Comparison of ENCODE assay signal across 25 cellular contexts in the genomic region with DNA sequence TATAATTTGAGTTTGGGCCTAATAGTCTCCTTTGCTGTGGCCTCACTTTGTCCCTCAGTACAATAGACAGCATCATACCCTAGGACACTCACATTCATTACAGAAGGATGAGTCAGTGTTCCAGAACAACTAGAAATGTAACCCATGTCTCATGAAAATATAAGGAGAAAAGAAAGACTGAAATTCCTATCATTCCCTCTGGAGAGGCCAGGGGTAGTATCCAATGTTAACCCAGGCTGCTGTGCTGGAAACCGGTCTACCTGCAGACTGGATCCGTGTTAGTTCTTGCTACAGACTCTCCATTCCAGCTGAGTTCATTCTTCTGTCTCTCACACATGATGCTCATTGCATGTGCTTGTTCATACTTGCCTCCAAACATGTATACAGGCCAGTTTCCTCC.
DNase-seq lines count a peak whose midpoint lies in the region; ATAC-seq and TF ChIP-seq lines count a peak whose summit lies in the region.
"Had no signal": no experiment of that assay in that cellular context is flagged by ENCODE, and none has a peak within 500 bp of the region (broad histone marks: within the 10 kb centered on the region; RNA-seq: fewer than 3 reads in every experiment).

No MANE protein-coding gene starts in this region.

- ATAC-seq in PC-3 (peak; percentile 75), HG02852 (IDR thresholded peaks at IDR 0.05; ENCODE audit: unreplicated experiment) (no peak)
- ATAC-seq: GM12878, natural killer cell, pancreas, sciatic nerve had no signal

- no peaks in the 10 kb centered on the region for H3K36me3 ChIP-seq in PC-3 (ENCODE audit: low read depth, low read length)
- H3K36me3 ChIP-seq in esophagus muscularis mucosa = no peaks in the 10 kb centered on the region
- no peaks in the 10 kb centered on the region for H3K36me3 ChIP-seq in sigmoid colon
- H3K36me3 ChIP-seq: BLaER1, HAP-1, pancreas, stomach, upper lobe of left lung had no signal

- H3K79me2 ChIP-seq in PC-3 (ENCODE audit: low read length) = no peaks in the 10 kb centered on the region

- no peak overlapping the region for H3K9ac ChIP-seq in PC-3 (ENCODE audit: low read length)
- H3K9ac ChIP-seq: BLaER1 had no signal

- peak overlapping the region; percentile 9; the same call in 1 of the 2 replicates for H3K4me2 ChIP-seq in PC-3 (ENCODE audit: low read length)
- H3K4me2 ChIP-seq: BLaER1 had no signal

- intact Hi-C loops in PC-3 (cut with micrococcal nuclease) (no loop called here), esophagus muscularis mucosa (cut with DNase I) (no loop called here), sigmoid colon (cut with DNase I) (no loop called here)

- DNase-seq in GM04503 (ENCODE audit: low read depth) (peak; percentile 37), PC-3 (peak; percentile 73), esophagus muscularis mucosa (ENCODE audit: extremely low spot score) (peak; percentile 86), skeletal muscle cell (ENCODE audit: low read depth) (peak; percentile 6), sigmoid colon (no peak), NCI-H748 treated with DMSO at 0.1 percent for 48 hours (lab: John Stamatoyannopoulos, UW) (no peak)
- DNase-seq in stimulated activated CD4-positive, alpha-beta T cell treated with anti-CD3 and anti-CD28 coated beads, Interleukin-4, amount 100 ng/mL, for 24 hours = no peak
- DNase-seq: activated CD4-positive, alpha-beta T cell treated with anti-CD3 and anti-CD28 coated beads, Interleukin-2, amount 10 ng/mL, durations not matched to agents 7 days and 5 days; activated gamma-delta T cell; Calu3; effector CD4-positive, alpha-beta T cell; hypothalamus; natural killer cell; NCI-H1092 treated with DMSO at 0.1 percent for 48 hours; NCI-H2107; NCI-H524 treated with DMSO at 0.1 percent for 48 hours; pancreas; SHP77; stomach; upper lobe of left lung had no signal

- H3K27ac ChIP-seq in PC-3 (ENCODE audit: low read length) (no peak overlapping the region), esophagus muscularis mucosa (replicated peaks in 1 of 4) (no peak overlapping the region), sigmoid colon (no peak overlapping the region)
- H3K27ac ChIP-seq: BLaER1, pancreas, stomach, upper lobe of left lung had no signal

- TF ChIP-seq POLR2A in esophagus muscularis mucosa (IDR thresholded peaks at IDR 0.05; ENCODE audit: low read depth) (no peak), sigmoid colon (IDR thresholded peaks at IDR 0.05) (no peak)

- no peaks in the 10 kb centered on the region for H3K9me3 ChIP-seq in PC-3 (ENCODE audit: low read length)
- no peaks in the 10 kb centered on the region for H3K9me3 ChIP-seq in esophagus muscularis mucosa
- H3K9me3 ChIP-seq in sigmoid colon = no peaks in the 10 kb centered on the region
- H3K9me3 ChIP-seq: BLaER1, HAP-1, pancreas, stomach had no signal

- TF ChIP-seq EP300 in esophagus muscularis mucosa (IDR thresholded peaks at IDR 0.05) (no peak), sigmoid colon (IDR thresholded peaks at IDR 0.05) (no peak)

- POLR2A ChIA-PET in PC-3 (lab: Charles Lee; ENCODE audit: unreplicated experiment) = no interaction called here

- CTCF ChIA-PET in PC-3 (lab: Charles Lee) = no interaction called here

- H3K4me3 ChIP-seq in PC-3 (ENCODE audit: low read length) (no peak overlapping the region), esophagus muscularis mucosa (no peak overlapping the region), skeletal muscle cell (ENCODE audit: low read depth, low read length) (no peak overlapping the region), sigmoid colon (no peak overlapping the region)
- H3K4me3 ChIP-seq: BLaER1, GM12878, HAP-1, pancreas, stomach, upper lobe of left lung had no signal

- H2AFZ ChIP-seq in PC-3 (ENCODE audit: low read length) = no peak overlapping the region

- H3K27me3 ChIP-seq in PC-3 (ENCODE audit: low read length) = no peaks in the 10 kb centered on the region
- peaks cover 0 to 25% (median 2%) of the 10 kb centered on the region in 4 donors for H3K27me3 ChIP-seq in esophagus muscularis mucosa
- no peaks in the 10 kb centered on the region for H3K27me3 ChIP-seq in sigmoid colon
- H3K27me3 ChIP-seq: BLaER1, pancreas, upper lobe of left lung had no signal

- no peaks in the 10 kb centered on the region for H4K20me1 ChIP-seq in PC-3 (ENCODE audit: low read length)
- H4K20me1 ChIP-seq: BLaER1 had no signal

- H3K4me1 ChIP-seq in PC-3 (ENCODE audit: insufficient read depth, low read length) (peaks cover 20% of the 10 kb centered on the region), esophagus muscularis mucosa (no peaks in the 10 kb centered on the region), sigmoid colon (no peaks in the 10 kb centered on the region)
- H3K4me1 ChIP-seq: BLaER1, HAP-1, pancreas, stomach, upper lobe of left lung had no signal

- no peaks in the 10 kb centered on the region for H3K9me2 ChIP-seq in PC-3 (replicated peaks; ENCODE audit: low read length)

- TF ChIP-seq CTCF in PC-3 (conservative IDR thresholded peaks at IDR 0.05; ENCODE audit: low read depth, low read length) (no peak), esophagus muscularis mucosa (IDR thresholded peaks at IDR 0.05) (no peak), sigmoid colon (IDR thresholded peaks at IDR 0.05) (no peak)

- 83% methylated on average over 2 of the region's 2 CpGs for WGBS in esophagus muscularis mucosa
- 82 to 85% methylated on average over 2 of the region's 2 CpGs for whole genome bisulfite sequencing in sigmoid colon, 2 donors

- no peaks in the 10 kb centered on the region for H3F3A ChIP-seq in PC-3 (ENCODE audit: low read length, unreplicated experiment)

- BruUV-seq in PC-3 (replicated peaks; lab: Mats Ljungman, UMichigan) = no TSS peak

Comparison
In these comparisons a context has a peak if more than half of its experiments do, and no peak if none do; other contexts are left out.
1. DNase-seq: peak in GM04503 (single experiment), PC-3 (single experiment), esophagus muscularis mucosa (single experiment) and skeletal muscle cell (single experiment); none in stimulated activated CD4-positive, alpha-beta T cell treated with anti-CD3 and anti-CD28 coated beads, Interleukin-4, amount 100 ng/mL, for 24 hours (single experiment), sigmoid colon (single experiment) and NCI-H748 treated with DMSO at 0.1 percent for 48 hours (single experiment).